Comparison of ENCODE assay signal across 14 cellular contexts in the genomic region with DNA sequence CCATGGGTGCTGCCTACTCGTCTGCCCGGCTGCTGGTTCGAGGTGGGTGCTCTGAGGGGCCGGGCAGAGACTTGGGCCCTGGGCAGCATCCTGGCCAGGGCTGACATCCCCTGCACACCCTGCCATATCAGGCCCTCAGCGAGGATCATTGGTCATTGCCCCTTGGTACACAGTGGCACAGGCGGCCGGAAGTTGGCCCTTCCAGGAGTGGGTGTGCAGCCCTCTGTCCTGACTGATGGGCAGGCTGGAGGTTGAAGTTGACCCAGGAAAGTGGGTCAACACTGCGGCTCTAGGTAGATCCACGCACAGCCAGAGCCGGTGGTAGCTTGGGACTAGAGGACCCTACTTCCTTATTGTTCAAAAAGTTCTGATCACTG.
DNase-seq lines count a peak whose midpoint lies in the region; ATAC-seq and TF ChIP-seq lines count a peak whose summit lies in the region.
"Had no signal": no experiment of that assay in that cellular context is flagged by ENCODE, and none has a peak within 500 bp of the region (broad histone marks: within the 10 kb centered on the region; RNA-seq: fewer than 3 reads in every experiment).

No MANE protein-coding gene starts in this region.

- H3K27ac ChIP-seq in neuronal stem cell (replicated peaks; ENCODE audit: low read length), result no peak overlapping the region
- H3K27ac ChIP-seq in transverse colon, result no peak overlapping the region
- H3K27ac ChIP-seq: C4-2B had no signal

- no peak for TF ChIP-seq EP300 in transverse colon (IDR thresholded peaks at IDR 0.05; ENCODE audit: low read depth)

- H3K4me1 Mint-ChIP-seq in activated naive CD8-positive, alpha-beta T cell treated with anti-CD3 and anti-CD28 coated beads, Interleukin-2, amount 10 ng/mL, durations not matched to agents 7 days and 5 days, result no peaks in the 10 kb centered on the region
- H3K4me1 Mint-ChIP-seq in activated naive CD8-positive, alpha-beta T cell treated with anti-CD3 and anti-CD28 coated beads for 36 hours, result peaks cover 4% of the 10 kb centered on the region

- no peaks in the 10 kb centered on the region for H3K27me3 ChIP-seq in neuronal stem cell (ENCODE audit: control insufficient read depth in 3 of 3, insufficient read depth in 3 of 3, low read depth in 1 of 3, low read length in 3 of 3)
- H3K27me3 ChIP-seq in transverse colon, result no peaks in the 10 kb centered on the region

- peak; percentile 10 for DNase-seq in activated naive CD8-positive, alpha-beta T cell treated with anti-CD3 and anti-CD28 coated beads, Interleukin-2, amount 10 ng/mL, durations not matched to agents 7 days and 5 days
- DNase-seq in activated naive CD8-positive, alpha-beta T cell treated with anti-CD3 and anti-CD28 coated beads for 36 hours, result no peak
- peak; percentile 35 for DNase-seq in islet precursor cell
- no peak for DNase-seq in neuronal stem cell (ENCODE audit: low spot score)
- peak; percentile 1 for DNase-seq in transverse colon
- no peak for DNase-seq in stimulated activated CD4-positive, alpha-beta T cell treated with anti-CD3 and anti-CD28 coated beads, Interleukin-4, amount 100 ng/mL, for 24 hours
- no peak for DNase-seq in NCI-H2227 treated with DMSO at 0.1 percent for 48 hours (lab: John Stamatoyannopoulos, UW)
- DNase-seq: DMS 273 treated with DMSO at 0.1 percent for 48 hours, GF-D8, NCI-H1048, NCI-H146, NCI-H2081, NCI-H510A treated with DMSO at 0.1 percent for 48 hours had no signal

- H2AFZ ChIP-seq in neuronal stem cell (ENCODE audit: low read length), result no peak overlapping the region

- no peak overlapping the region for H2BK15ac ChIP-seq in neuronal stem cell (ENCODE audit: low read length)

- no CpG with 5 or more reads among the region's 10 CpGs for WGBS in neuronal stem cell (ENCODE audit: extremely low coverage in 2 of 2, insufficient read length in 2 of 2, insufficient replicate concordance in 1 of 2), 2 donors
- 80 to 91% methylated on average over 2 to 10 of the region's 10 CpGs for WGBS in transverse colon (ENCODE audit: low coverage in 1 of 2), 2 donors

- H3K79me1 ChIP-seq in neuronal stem cell (ENCODE audit: low read depth, low read length), result no peaks in the 10 kb centered on the region

- H3K36me3 ChIP-seq in neuronal stem cell (replicated peaks in 1 of 2; ENCODE audit: control insufficient read depth in 2 of 2, insufficient read depth in 2 of 2, low read length in 2 of 2) (peaks cover 0 to 11% of the 10 kb centered on the region in 2 donors), transverse colon (no peaks in the 10 kb centered on the region)

- H4K91ac ChIP-seq in neuronal stem cell (ENCODE audit: low read depth, low read length, poor library complexity), result no peak overlapping the region

- no peak overlapping the region for H2AK5ac ChIP-seq in neuronal stem cell (ENCODE audit: low read depth, low read length)

- no peak overlapping the region for H4K8ac ChIP-seq in neuronal stem cell (ENCODE audit: low read depth, low read length)

- no peak overlapping the region for H3K4me3 Mint-ChIP-seq in activated naive CD8-positive, alpha-beta T cell treated with anti-CD3 and anti-CD28 coated beads, Interleukin-2, amount 10 ng/mL, durations not matched to agents 7 days and 5 days
- H3K4me3 Mint-ChIP-seq in activated naive CD8-positive, alpha-beta T cell treated with anti-CD3 and anti-CD28 coated beads for 36 hours, result no peak overlapping the region

- no peaks in the 10 kb centered on the region for H3K36me3 Mint-ChIP-seq in activated naive CD8-positive, alpha-beta T cell treated with anti-CD3 and anti-CD28 coated beads, Interleukin-2, amount 10 ng/mL, durations not matched to agents 7 days and 5 days
- peaks cover 2% of the 10 kb centered on the region for H3K36me3 Mint-ChIP-seq in activated naive CD8-positive, alpha-beta T cell treated with anti-CD3 and anti-CD28 coated beads for 36 hours

- no peak overlapping the region for H3K18ac ChIP-seq in neuronal stem cell (ENCODE audit: low read length)

- H3K4me3 ChIP-seq in neuronal stem cell (ENCODE audit: low read length in 2 of 2) (no peak overlapping the region), transverse colon (no peak overlapping the region)

- H3K4me1 ChIP-seq in neuronal stem cell (ENCODE audit: control insufficient read depth in 2 of 2, insufficient read depth in 1 of 2, low read depth in 1 of 2, low read length in 2 of 2), result no peaks in the 10 kb centered on the region
- H3K4me1 ChIP-seq in transverse colon, result no peaks in the 10 kb centered on the region

- H3K23ac ChIP-seq in neuronal stem cell (ENCODE audit: low read depth, low read length, poor library complexity), result no peak overlapping the region

- in situ Hi-C loops in transverse colon (cut with MboI; ENCODE audit: low pct_ligation_motif_present in 1 of 4, low pct_unique_long_range_greater_than_20kb in 1 of 4, low sequenced_read_pairs in 3 of 4), result no loop called here

- peak overlapping the region; percentile 22 for H2BK5ac ChIP-seq in neuronal stem cell (ENCODE audit: low read length)

- no peak overlapping the region for H2BK12ac ChIP-seq in neuronal stem cell (ENCODE audit: low read length)

- H3K4me2 ChIP-seq in neuronal stem cell (ENCODE audit: insufficient read depth, low read length, poor library complexity, severe bottlenecking), result no peak overlapping the region

- H3K9ac ChIP-seq in neuronal stem cell (ENCODE audit: low read depth, low read length, poor library complexity), result no peak overlapping the region

- H3K14ac ChIP-seq in neuronal stem cell (ENCODE audit: low read length), result peak overlapping the region; percentile 56

- H3K9me3 Mint-ChIP-seq in activated naive CD8-positive, alpha-beta T cell treated with anti-CD3 and anti-CD28 coated beads, Interleukin-2, amount 10 ng/mL, durations not matched to agents 7 days and 5 days, result no peaks in the 10 kb centered on the region
- no peaks in the 10 kb centered on the region for H3K9me3 Mint-ChIP-seq in activated naive CD8-positive, alpha-beta T cell treated with anti-CD3 and anti-CD28 coated beads for 36 hours

- no peaks in the 10 kb centered on the region for H3K27me3 Mint-ChIP-seq in activated naive CD8-positive, alpha-beta T cell treated with anti-CD3 and anti-CD28 coated beads, Interleukin-2, amount 10 ng/mL, durations not matched to agents 7 days and 5 days
- H3K27me3 Mint-ChIP-seq in activated naive CD8-positive, alpha-beta T cell treated with anti-CD3 and anti-CD28 coated beads for 36 hours, result no peaks in the 10 kb centered on the region

- ATAC-seq in activated naive CD8-positive, alpha-beta T cell treated with anti-CD3 and anti-CD28 coated beads, Interleukin-2, amount 10 ng/mL, durations not matched to agents 7 days and 5 days (ENCODE audit: low read depth), result no peak

- no peak overlapping the region for H3K4ac ChIP-seq in neuronal stem cell (ENCODE audit: low read length)

- intact Hi-C loops in transverse colon (cut with DNase I; ENCODE audit: low total_unique reads), result no loop called here

- no peak for TF ChIP-seq CTCF in transverse colon (IDR thresholded peaks at IDR 0.05)

- POLR2A ChIA-PET in activated naive CD8-positive, alpha-beta T cell treated with anti-CD3 and anti-CD28 coated beads, Interleukin-2, amount 10 ng/mL, durations not matched to agents 7 days and 5 days (lab: Charles Lee), result no interaction called here

- no peak for TF ChIP-seq POLR2A in transverse colon (IDR thresholded peaks at IDR 0.05)

- no peak overlapping the region for H3K27ac Mint-ChIP-seq in activated naive CD8-positive, alpha-beta T cell treated with anti-CD3 and anti-CD28 coated beads, Interleukin-2, amount 10 ng/mL, durations not matched to agents 7 days and 5 days
- H3K27ac Mint-ChIP-seq in activated naive CD8-positive, alpha-beta T cell treated with anti-CD3 and anti-CD28 coated beads for 36 hours, result no peak overlapping the region

- H3K9me3 ChIP-seq in neuronal stem cell (replicated peaks in 1 of 2; ENCODE audit: control insufficient read depth in 2 of 2, insufficient read depth in 1 of 2, low read depth in 1 of 2, low read length in 2 of 2), result no peaks in the 10 kb centered on the region
- no peaks in the 10 kb centered on the region for H3K9me3 ChIP-seq in transverse colon

- H2BK120ac ChIP-seq in neuronal stem cell (ENCODE audit: low read depth, low read length), result no peak overlapping the region

Comparison
In these comparisons a context has a peak if more than half of its experiments do, and no peak if none do; other contexts are left out.
1. DNase-seq: peak in activated naive CD8-positive, alpha-beta T cell treated with anti-CD3 and anti-CD28 coated beads, Interleukin-2, amount 10 ng/mL, durations not matched to agents 7 days and 5 days (single experiment), islet precursor cell (single experiment) and transverse colon (single experiment); none in activated naive CD8-positive, alpha-beta T cell treated with anti-CD3 and anti-CD28 coated beads for 36 hours (single experiment), neuronal stem cell (single experiment), stimulated activated CD4-positive, alpha-beta T cell treated with anti-CD3 and anti-CD28 coated beads, Interleukin-4, amount 100 ng/mL, for 24 hours (single experiment) and NCI-H2227 treated with DMSO at 0.1 percent for 48 hours (single experiment).